Comparison of ENCODE assay signal across 12 cellular contexts in genomic region chr17:60959696-60960095, GRCh38.
"Had no signal": no experiment of that assay in that cellular context is flagged by ENCODE, and none has a peak within 500 bp of the region (broad histone marks: within the 10 kb centered on the region; RNA-seq: fewer than 3 reads in every experiment).

No MANE protein-coding gene starts in this region.

- H3K36me3 ChIP-seq: esophagus muscularis mucosa had no signal

- H3K9me3 ChIP-seq: testis had no signal

- H3K27ac ChIP-seq: esophagus muscularis mucosa, left ventricle myocardium inferior, psoas muscle, sigmoid colon, testis had no signal

- H3K4me1 ChIP-seq: esophagus muscularis mucosa, left ventricle myocardium inferior, psoas muscle, sigmoid colon, testis had no signal

- H3K4me3 ChIP-seq: esophagus muscularis mucosa, left ventricle myocardium inferior, psoas muscle, sigmoid colon, testis had no signal

- H3K27me3 ChIP-seq: esophagus muscularis mucosa, sigmoid colon, testis had no signal

- DNase-seq: activated B cell treated with CpG ODN at 0.5 μM for 24 hours; activated CD4-positive, alpha-beta T cell treated with anti-CD3 and anti-CD28 coated beads, Interleukin-2, amount 10 ng/mL, durations not matched to agents 7 days and 5 days; activated naive CD4-positive, alpha-beta T cell treated with anti-CD3 and anti-CD28 coated beads, Interleukin-2, amount 10 ng/mL, durations not matched to agents 7 days and 5 days; head of caudate nucleus; left ventricle myocardium inferior; nephron progenitor cell; psoas muscle; sigmoid colon; stimulated activated CD4-positive, alpha-beta T cell treated with anti-CD3 and anti-CD28 coated beads, Interleukin-2, amount 100 ng/mL, for 48 hours; stimulated activated naive CD8-positive, alpha-beta T cell treated with anti-CD3 and anti-CD28 coated beads, Interleukin-15, amount 100 ng/mL, for 72 hours; testis had no signal
